Comparison of ENCODE assay signal across 30 cellular contexts in the genomic region with DNA sequence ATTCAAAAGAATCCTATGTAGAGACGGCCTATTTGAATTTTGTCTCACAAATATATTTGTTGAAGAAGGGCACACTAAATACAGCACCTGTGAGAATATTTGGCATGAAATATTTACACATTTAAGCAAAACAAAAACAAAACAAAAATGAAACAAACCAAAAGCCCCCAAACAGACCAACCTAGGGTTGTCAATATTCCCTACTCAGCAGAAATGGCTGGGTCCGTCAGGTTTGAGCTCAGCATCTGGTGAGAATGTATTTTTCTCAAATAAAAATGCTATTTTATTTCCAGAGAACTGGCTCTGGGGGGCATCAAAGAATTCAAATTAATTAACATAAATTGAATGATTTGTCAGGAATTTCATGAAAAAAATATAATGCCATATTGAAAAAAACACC.
"Had no signal": no experiment of that assay in that cellular context is flagged by ENCODE, and none has a peak within 500 bp of the region (broad histone marks: within the 10 kb centered on the region; RNA-seq: fewer than 3 reads in every experiment).

No MANE protein-coding gene starts in this region.

- H3K4me1 Mint-ChIP-seq: activated T-helper 17 cell treated with anti-CD3 and anti-CD28 coated beads, Interleukin-2, amount 50 U/mL, for 72 hours; central memory CD8-positive, alpha-beta T cell; T-helper 17 cell had no signal

- ATAC-seq: activated CD4-positive, CD25-positive, alpha-beta regulatory T cell treated with anti-CD3 and anti-CD28 coated beads, Interleukin-2, amount 50 U/mL, for 24 hours; activated CD8-positive, alpha-beta T cell treated with anti-CD3 and anti-CD28 coated beads for 36 hours; activated T-cell treated with anti-CD3 and anti-CD28 coated beads, Interleukin-2, amount 50 U/mL, for 4 hours; activated T-helper 17 cell treated with anti-CD3 and anti-CD28 coated beads, Interleukin-2, amount 50 U/mL, for 72 hours; gastroesophageal sphincter; T-helper 17 cell had no signal

- H3K9me3 Mint-ChIP-seq: activated B cell treated with CpG ODN at 0.5 μM for 24 hours; activated CD8-positive, alpha-beta T cell treated with anti-CD3 and anti-CD28 coated beads for 36 hours; activated T-cell treated with anti-CD3 and anti-CD28 coated beads, Interleukin-2, amount 50 U/mL, for 4 hours; activated T-helper 17 cell treated with anti-CD3 and anti-CD28 coated beads, Interleukin-2, amount 50 U/mL, for 72 hours; central memory CD8-positive, alpha-beta T cell; dendritic cell treated with granulocyte-macrophage colony-stimulating factor and Interleukin-4, amounts not matched to agents 40 ng/mL and 50 ng/mL, for 4 days; T-helper 2 cell treated with Interferon-gamma antibody and Interleukin-4, amounts not matched to agents 5 μg/mL and 100 μg/mL, for 36 hours had no signal

- H3K4me3 Mint-ChIP-seq: activated B cell treated with CpG ODN at 0.5 μM for 24 hours; activated CD8-positive, alpha-beta T cell treated with anti-CD3 and anti-CD28 coated beads for 36 hours; activated naive CD8-positive, alpha-beta T cell; activated T-cell treated with anti-CD3 and anti-CD28 coated beads, Interleukin-2, amount 50 U/mL, for 4 hours; activated T-helper 17 cell treated with anti-CD3 and anti-CD28 coated beads, Interleukin-2, amount 50 U/mL, for 72 hours; central memory CD8-positive, alpha-beta T cell; dendritic cell treated with granulocyte-macrophage colony-stimulating factor and Interleukin-4, amounts not matched to agents 40 ng/mL and 50 ng/mL, for 4 days; T-helper 17 cell; T-helper 2 cell treated with Interferon-gamma antibody and Interleukin-4, amounts not matched to agents 5 μg/mL and 100 μg/mL, for 36 hours had no signal

- H3K36me3 Mint-ChIP-seq: activated naive CD8-positive, alpha-beta T cell had no signal

- H3K4me3 ChIP-seq: coronary artery, esophagus squamous epithelium, gastroesophageal sphincter had no signal

- H3K36me3 ChIP-seq: brain microvascular endothelial cell, esophagus squamous epithelium, gastroesophageal sphincter, WERI-Rb-1 had no signal

- H3K27ac Mint-ChIP-seq: activated B cell treated with CpG ODN at 0.5 μM for 24 hours; activated CD8-positive, alpha-beta T cell treated with anti-CD3 and anti-CD28 coated beads for 36 hours; activated naive CD8-positive, alpha-beta T cell; activated T-helper 17 cell treated with anti-CD3 and anti-CD28 coated beads, Interleukin-2, amount 50 U/mL, for 72 hours; dendritic cell treated with granulocyte-macrophage colony-stimulating factor and Interleukin-4, amounts not matched to agents 40 ng/mL and 50 ng/mL, for 4 days; T-helper 17 cell; T-helper 2 cell treated with Interferon-gamma antibody and Interleukin-4, amounts not matched to agents 5 μg/mL and 100 μg/mL, for 36 hours had no signal

- DNase-seq: activated B cell treated with CpG ODN at 0.5 μM for 24 hours; activated CD4-positive, alpha-beta T cell treated with anti-CD3 and anti-CD28 coated beads for 48 hours; activated CD4-positive, alpha-beta T cell treated with anti-CD3 and anti-CD28 coated beads, Interleukin-2, amount 50 U/mL, for 1 hour; activated CD4-positive, alpha-beta T cell treated with anti-CD3 and anti-CD28 coated beads, Interleukin-2, amount 50 U/mL, for 48 hours; activated CD8-positive, alpha-beta memory T cell treated with anti-CD3 and anti-CD28 coated beads for 24 hours; activated CD8-positive, alpha-beta T cell treated with anti-CD3 and anti-CD28 coated beads for 36 hours; activated effector memory CD4-positive, alpha-beta T cell treated with Interleukin-2 at 50 U/mL for 16 hours; activated gamma-delta T cell treated with Interleukin-2 at 50 U/mL for 16 hours; activated naive CD4-positive, alpha-beta T cell treated with anti-CD3 and anti-CD28 coated beads, Interleukin-2, amount 50 U/mL, for 16 hours; activated naive CD4-positive, alpha-beta T cell treated with Interleukin-2 at 50 U/mL for 16 hours; activated T-cell treated with anti-CD3 and anti-CD28 coated beads, Interleukin-2, amount 50 U/mL, for 4 hours; amniotic stem cell; anterior cingulate cortex; brain microvascular endothelial cell; effector CD4-positive, alpha-beta T cell; esophagus squamous epithelium; foreskin melanocyte; T-helper 1 cell; T-helper 17 cell; T1000; WERI-Rb-1 had no signal

- H3K9me3 ChIP-seq: esophagus squamous epithelium, gastroesophageal sphincter had no signal

- H3K27ac ChIP-seq: brain microvascular endothelial cell, coronary artery, epithelial cell of prostate, esophagus squamous epithelium, gastroesophageal sphincter, WERI-Rb-1 had no signal
